ENCODE assay signal across 19 cellular contexts in genomic region chr10:97367126-97367649, GRCh38.
"Had no signal": no experiment of that assay in that cellular context is flagged by ENCODE, and none has a peak within 500 bp of the region (broad histone marks: within the 10 kb centered on the region; RNA-seq: fewer than 3 reads in every experiment).

No MANE protein-coding gene starts in this region.

- ATAC-seq: esophagus mucosa; gastrocnemius medialis; left lung; mucosa of descending colon; naive thymus-derived CD4-positive, alpha-beta T cell; upper lobe of right lung had no signal

- H3K27ac ChIP-seq: gastrocnemius medialis, testis, WERI-Rb-1 had no signal

- H3K27ac Mint-ChIP-seq: activated T-helper 2 cell treated with anti-CD3 and anti-CD28 coated beads, Interferon-gamma antibody, Interleukin-2, Interleukin-4, amounts not matched to agents 10 μg/mL and 5 μg/mL and 100 μg/mL, durations not matched to agents 14 hours and 24 hours and 36 hours had no signal

- H3K4me3 Mint-ChIP-seq: activated naive CD4-positive, alpha-beta T cell treated with anti-CD3 and anti-CD28 coated beads, Interleukin-2, amount 10 ng/mL, durations not matched to agents 7 days and 5 days; naive thymus-derived CD4-positive, alpha-beta T cell had no signal

- H3K9me3 Mint-ChIP-seq: activated naive CD4-positive, alpha-beta T cell treated with anti-CD3 and anti-CD28 coated beads, Interleukin-2, amount 10 ng/mL, durations not matched to agents 7 days and 5 days; activated T-helper 2 cell treated with anti-CD3 and anti-CD28 coated beads, Interferon-gamma antibody, Interleukin-2, Interleukin-4, amounts not matched to agents 10 μg/mL and 5 μg/mL and 100 μg/mL, durations not matched to agents 14 hours and 24 hours and 36 hours had no signal

- H3K27me3 ChIP-seq: gastrocnemius medialis, left lung, testis, upper lobe of right lung had no signal

- DNase-seq: activated CD4-positive, alpha-beta T cell treated with anti-CD3 and anti-CD28 coated beads, Interleukin-2, amount 50 U/mL, for 48 hours; activated naive CD4-positive, alpha-beta T cell treated with anti-CD3 and anti-CD28 coated beads, Interleukin-2, amount 10 ng/mL, durations not matched to agents 7 days and 5 days; cerebellar nuclear complex; effector CD8-positive, alpha-beta T cell; gastrocnemius medialis; head of caudate nucleus; left lung; mesenchymal stem cell; mucosa of descending colon; naive thymus-derived CD4-positive, alpha-beta T cell; retina; stimulated activated CD4-positive, alpha-beta T cell treated with anti-CD3 and anti-CD28 coated beads, Interleukin-15, amount 100 ng/mL, for 24 hours; stimulated activated CD4-positive, alpha-beta T cell treated with anti-CD3 and anti-CD28 coated beads, Interleukin-2, amount 100 ng/mL, for 48 hours; SW 1271; testis; upper lobe of right lung; WERI-Rb-1 had no signal

- H3K27me3 Mint-ChIP-seq: activated naive CD4-positive, alpha-beta T cell treated with anti-CD3 and anti-CD28 coated beads, Interleukin-2, amount 10 ng/mL, durations not matched to agents 7 days and 5 days; naive thymus-derived CD4-positive, alpha-beta T cell had no signal

- H3K9me3 ChIP-seq: gastrocnemius medialis, left lung, mucosa of descending colon, testis, upper lobe of right lung had no signal

- H3K4me3 ChIP-seq: gastrocnemius medialis, left lung, mucosa of descending colon, testis, upper lobe of right lung had no signal

- H3K4me1 ChIP-seq: testis, upper lobe of right lung had no signal
